1 cellular context compared by ENCODE assay signal in genomic region chr11:69006816-69007215, GRCh38.
TF ChIP-seq lines count a peak whose summit lies in the region.

No MANE protein-coding gene starts in this region.

TF ChIP-seq in HepG2, 621 proteins besides CTCF, POLR2A, EP300 and RAD21:
- TF ChIP-seq, protein P1, sequence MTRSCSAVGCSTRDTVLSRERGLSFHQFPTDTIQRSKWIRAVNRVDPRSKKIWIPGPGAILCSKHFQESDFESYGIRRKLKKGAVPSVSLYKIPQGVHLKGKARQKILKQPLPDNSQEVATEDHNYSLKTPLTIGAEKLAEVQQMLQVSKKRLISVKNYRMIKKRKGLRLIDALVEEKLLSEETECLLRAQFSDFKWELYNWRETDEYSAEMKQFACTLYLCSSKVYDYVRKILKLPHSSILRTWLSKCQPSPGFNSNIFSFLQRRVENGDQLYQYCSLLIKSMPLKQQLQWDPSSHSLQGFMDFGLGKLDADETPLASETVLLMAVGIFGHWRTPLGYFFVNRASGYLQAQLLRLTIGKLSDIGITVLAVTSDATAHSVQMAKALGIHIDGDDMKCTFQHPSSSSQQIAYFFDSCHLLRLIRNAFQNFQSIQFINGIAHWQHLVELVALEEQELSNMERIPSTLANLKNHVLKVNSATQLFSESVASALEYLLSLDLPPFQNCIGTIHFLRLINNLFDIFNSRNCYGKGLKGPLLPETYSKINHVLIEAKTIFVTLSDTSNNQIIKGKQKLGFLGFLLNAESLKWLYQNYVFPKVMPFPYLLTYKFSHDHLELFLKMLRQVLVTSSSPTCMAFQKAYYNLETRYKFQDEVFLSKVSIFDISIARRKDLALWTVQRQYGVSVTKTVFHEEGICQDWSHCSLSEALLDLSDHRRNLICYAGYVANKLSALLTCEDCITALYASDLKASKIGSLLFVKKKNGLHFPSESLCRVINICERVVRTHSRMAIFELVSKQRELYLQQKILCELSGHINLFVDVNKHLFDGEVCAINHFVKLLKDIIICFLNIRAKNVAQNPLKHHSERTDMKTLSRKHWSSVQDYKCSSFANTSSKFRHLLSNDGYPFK (CRISPR knock-in tag; IDR thresholded peaks at IDR 0.05; ENCODE audit: borderline replicate concordance), result no peak
- TF ChIP-seq ZFP91 (CRISPR knock-in tag; IDR thresholded peaks at IDR 0.05; ENCODE audit: borderline replicate concordance), result no peak
- TF ChIP-seq, protein P2, sequence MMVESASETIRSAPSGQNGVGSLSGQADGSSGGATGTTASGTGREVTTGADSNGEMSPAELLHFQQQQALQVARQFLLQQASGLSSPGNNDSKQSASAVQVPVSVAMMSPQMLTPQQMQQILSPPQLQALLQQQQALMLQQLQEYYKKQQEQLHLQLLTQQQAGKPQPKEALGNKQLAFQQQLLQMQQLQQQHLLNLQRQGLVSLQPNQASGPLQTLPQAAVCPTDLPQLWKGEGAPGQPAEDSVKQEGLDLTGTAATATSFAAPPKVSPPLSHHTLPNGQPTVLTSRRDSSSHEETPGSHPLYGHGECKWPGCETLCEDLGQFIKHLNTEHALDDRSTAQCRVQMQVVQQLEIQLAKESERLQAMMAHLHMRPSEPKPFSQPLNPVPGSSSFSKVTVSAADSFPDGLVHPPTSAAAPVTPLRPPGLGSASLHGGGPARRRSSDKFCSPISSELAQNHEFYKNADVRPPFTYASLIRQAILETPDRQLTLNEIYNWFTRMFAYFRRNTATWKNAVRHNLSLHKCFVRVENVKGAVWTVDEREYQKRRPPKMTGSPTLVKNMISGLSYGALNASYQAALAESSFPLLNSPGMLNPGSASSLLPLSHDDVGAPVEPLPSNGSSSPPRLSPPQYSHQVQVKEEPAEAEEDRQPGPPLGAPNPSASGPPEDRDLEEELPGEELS (CRISPR knock-in tag; IDR thresholded peaks at IDR 0.05), result no peak
- no peak for TF ChIP-seq PRDM15 (CRISPR knock-in tag; IDR thresholded peaks at IDR 0.05)
- no peak for TF ChIP-seq TBP (CRISPR knock-in tag; IDR thresholded peaks at IDR 0.05)
- no peak for TF ChIP-seq ZNF775 (CRISPR knock-in tag; IDR thresholded peaks at IDR 0.05; ENCODE audit: borderline replicate concordance)
- TF ChIP-seq ZNF768 (CRISPR knock-in tag; IDR thresholded peaks at IDR 0.05), result no peak
- no peak for TF ChIP-seq RFXAP (CRISPR knock-in tag; IDR thresholded peaks at IDR 0.05; ENCODE audit: borderline replicate concordance)
- no peak for TF ChIP-seq ISL2 (CRISPR knock-in tag; IDR thresholded peaks at IDR 0.05)
- TF ChIP-seq, protein P3, sequence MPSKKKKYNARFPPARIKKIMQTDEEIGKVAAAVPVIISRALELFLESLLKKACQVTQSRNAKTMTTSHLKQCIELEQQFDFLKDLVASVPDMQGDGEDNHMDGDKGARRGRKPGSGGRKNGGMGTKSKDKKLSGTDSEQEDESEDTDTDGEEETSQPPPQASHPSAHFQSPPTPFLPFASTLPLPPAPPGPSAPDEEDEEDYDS (CRISPR knock-in tag; IDR thresholded peaks at IDR 0.05), result no peak
- TF ChIP-seq ZNF280B (CRISPR knock-in tag; IDR thresholded peaks at IDR 0.05; ENCODE audit: borderline replicate concordance), result no peak
- no peak for TF ChIP-seq FOXC1 (CRISPR knock-in tag; IDR thresholded peaks at IDR 0.05; ENCODE audit: borderline replicate concordance)
- TF ChIP-seq, protein P4, sequence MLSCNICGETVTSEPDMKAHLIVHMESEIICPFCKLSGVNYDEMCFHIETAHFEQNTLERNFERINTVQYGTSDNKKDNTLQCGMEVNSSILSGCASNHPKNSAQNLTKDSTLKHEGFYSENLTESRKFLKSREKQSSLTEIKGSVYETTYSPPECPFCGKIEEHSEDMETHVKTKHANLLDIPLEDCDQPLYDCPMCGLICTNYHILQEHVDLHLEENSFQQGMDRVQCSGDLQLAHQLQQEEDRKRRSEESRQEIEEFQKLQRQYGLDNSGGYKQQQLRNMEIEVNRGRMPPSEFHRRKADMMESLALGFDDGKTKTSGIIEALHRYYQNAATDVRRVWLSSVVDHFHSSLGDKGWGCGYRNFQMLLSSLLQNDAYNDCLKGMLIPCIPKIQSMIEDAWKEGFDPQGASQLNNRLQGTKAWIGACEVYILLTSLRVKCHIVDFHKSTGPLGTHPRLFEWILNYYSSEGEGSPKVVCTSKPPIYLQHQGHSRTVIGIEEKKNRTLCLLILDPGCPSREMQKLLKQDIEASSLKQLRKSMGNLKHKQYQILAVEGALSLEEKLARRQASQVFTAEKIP (CRISPR knock-in tag; IDR thresholded peaks at IDR 0.05; ENCODE audit: borderline replicate concordance), result no peak
- TF ChIP-seq PRPF4 (IDR thresholded peaks at IDR 0.05; ENCODE audit: low read depth, low read length, poor library complexity, severe bottlenecking), result no peak
- no peak for TF ChIP-seq MAZ (IDR thresholded peaks at IDR 0.05; ENCODE audit: borderline replicate concordance, low read depth, low read length)
- no peak for TF ChIP-seq MAZ (CRISPR knock-in tag; IDR thresholded peaks at IDR 0.05; ENCODE audit: low read depth)
- no peak for TF ChIP-seq SP140L (CRISPR knock-in tag; IDR thresholded peaks at IDR 0.05; ENCODE audit: borderline replicate concordance)
